Comparison of ENCODE assay signal across 1 cellular context in the genomic region with DNA sequence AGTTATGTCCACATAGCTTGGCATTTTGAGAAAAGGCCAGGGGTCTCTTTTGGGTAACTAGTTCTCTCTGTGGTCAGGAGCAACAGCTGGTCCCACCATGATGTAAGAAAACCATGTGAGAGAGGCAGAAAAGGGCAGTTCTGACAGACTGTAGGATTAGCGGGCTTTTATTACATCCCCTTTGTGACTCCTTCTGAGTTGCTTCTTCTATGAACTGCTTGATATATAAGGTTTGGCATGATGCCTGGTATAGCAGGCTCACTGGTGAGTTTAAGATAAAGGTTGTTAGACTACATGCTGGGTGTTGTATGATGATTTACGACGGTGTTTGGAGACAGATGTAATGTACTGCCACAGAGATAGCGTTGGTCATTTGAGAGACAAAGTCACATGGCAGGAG.
TF ChIP-seq lines count a peak whose summit lies in the region.

No MANE protein-coding gene starts in this region.

TF ChIP-seq in HEK293, 187 proteins besides CTCF, POLR2A, EP300 and RAD21 (continued from another document and continues in another):
- TF ChIP-seq ZNF132 (tag by site-specific recombination; IDR thresholded peaks at IDR 0.05; ENCODE audit: borderline replicate concordance) (no peak), ZNF629 (tag by site-specific recombination; IDR thresholded peaks at IDR 0.05) (peak; percentile 47; the same call in 1 of the 2 replicates), ZNF138 (tag by site-specific recombination; IDR thresholded peaks at IDR 0.05; ENCODE audit: borderline replicate concordance) (no peak), ZNF843 (tag by site-specific recombination; IDR thresholded peaks at IDR 0.05) (peak; percentile 93), TRIM28 (IDR thresholded peaks at IDR 0.05; ENCODE audit: borderline replicate concordance, low read length) (peak; percentile 39; the same call in 1 of the 2 replicates), KLF9 (tag by site-specific recombination; IDR thresholded peaks at IDR 0.05; ENCODE audit: low read depth) (no peak), ZNF324 (tag by site-specific recombination; IDR thresholded peaks at IDR 0.05) (peak; percentile 24; the same call in 1 of the 2 replicates), OSR2 (tag by site-specific recombination; IDR thresholded peaks at IDR 0.05) (peak; percentile 64; the same call in 1 of the 2 replicates), ZXDB (tag by site-specific recombination; IDR thresholded peaks at IDR 0.05) (no peak), ZNF692 (tag by site-specific recombination; IDR thresholded peaks at IDR 0.05) (peak; percentile 79), MZF1 (tag by site-specific recombination; IDR thresholded peaks at IDR 0.05; ENCODE audit: borderline replicate concordance) (peak; percentile 75; the same call in 1 of the 2 replicates), ZNF112 (tag by site-specific recombination; IDR thresholded peaks at IDR 0.05) (no peak), ZNF510 (tag by site-specific recombination; IDR thresholded peaks at IDR 0.05; ENCODE audit: insufficient replicate concordance) (no peak), ZNF433 (tag by site-specific recombination; IDR thresholded peaks at IDR 0.05; ENCODE audit: low read depth) (no peak), ZNF501 (tag by site-specific recombination; IDR thresholded peaks at IDR 0.05) (peak; percentile 63; the same call in 1 of the 2 replicates), ZNF548 (tag by site-specific recombination; IDR thresholded peaks at IDR 0.05) (no peak), ZNF610 (tag by site-specific recombination; IDR thresholded peaks at IDR 0.05; ENCODE audit: borderline replicate concordance) (peak; percentile 66; the same call in 1 of the 2 replicates), ZBTB8A (tag by site-specific recombination; IDR thresholded peaks at IDR 0.05) (peak; percentile 45), KLF7 (tag by site-specific recombination; IDR thresholded peaks at IDR 0.05; ENCODE audit: borderline replicate concordance) (no peak), ZNF514 (tag by site-specific recombination; IDR thresholded peaks at IDR 0.05) (no peak), ZNF549 (tag by site-specific recombination; IDR thresholded peaks at IDR 0.05) (no peak), ZNF701 (tag by site-specific recombination; IDR thresholded peaks at IDR 0.05) (no peak), SCRT1 (tag by site-specific recombination; IDR thresholded peaks at IDR 0.05; ENCODE audit: borderline replicate concordance) (peak; percentile 43; the same call in 1 of the 2 replicates), ZIC2 (tag by site-specific recombination; IDR thresholded peaks at IDR 0.05) (peak; percentile 72), FEZF1 (tag by site-specific recombination; IDR thresholded peaks at IDR 0.05) (peak; percentile 100), PRDM6 (tag by site-specific recombination; IDR thresholded peaks at IDR 0.05) (peak; percentile 60), ZNF23 (tag by site-specific recombination; IDR thresholded peaks at IDR 0.05; ENCODE audit: borderline replicate concordance) (no peak), ZNF600 (tag by site-specific recombination; IDR thresholded peaks at IDR 0.05) (no peak), GFI1B (tag by site-specific recombination; IDR thresholded peaks at IDR 0.05) (no peak), ZNF585B (tag by site-specific recombination; IDR thresholded peaks at IDR 0.05) (no peak), SP3 (tag by site-specific recombination; IDR thresholded peaks at IDR 0.05) (no peak), ZNF561 (tag by site-specific recombination; IDR thresholded peaks at IDR 0.05; ENCODE audit: borderline replicate concordance) (0 out of 2 replicates have a peak, but pooled peaks have one; percentile 52), ZNF513 (tag by site-specific recombination; IDR thresholded peaks at IDR 0.05) (no peak), ZSCAN30 (tag by site-specific recombination; IDR thresholded peaks at IDR 0.05) (no peak; the same call in 1 of the 2 replicates), SCRT2 (tag by site-specific recombination; IDR thresholded peaks at IDR 0.05) (peak; percentile 78), ZNF654 (tag by site-specific recombination; IDR thresholded peaks at IDR 0.05; ENCODE audit: low read depth) (no peak), ZBTB17 (tag by site-specific recombination; IDR thresholded peaks at IDR 0.05) (no peak), ZNF221 (tag by site-specific recombination; IDR thresholded peaks at IDR 0.05; ENCODE audit: borderline replicate concordance) (no peak), ZNF580 (tag by site-specific recombination; IDR thresholded peaks at IDR 0.05) (peak; percentile 39; the same call in 1 of the 2 replicates), ZBTB21 (tag by site-specific recombination; IDR thresholded peaks at IDR 0.05) (0 out of 2 replicates have a peak, but pooled peaks have one; percentile 15), SETDB1 (IDR thresholded peaks at IDR 0.05; ENCODE audit: insufficient read length, low read length) (no peak), ZNF214 (tag by site-specific recombination; IDR thresholded peaks at IDR 0.05; ENCODE audit: borderline replicate concordance) (no peak), MYNN (tag by site-specific recombination; IDR thresholded peaks at IDR 0.05; ENCODE audit: borderline replicate concordance) (no peak), ZNF560 (tag by site-specific recombination; IDR thresholded peaks at IDR 0.05; ENCODE audit: borderline replicate concordance) (no peak), ZNF660 (tag by site-specific recombination; IDR thresholded peaks at IDR 0.05) (0 out of 2 replicates have a peak, but pooled peaks have one; percentile 28)
- TF ChIP-seq, protein P1, sequence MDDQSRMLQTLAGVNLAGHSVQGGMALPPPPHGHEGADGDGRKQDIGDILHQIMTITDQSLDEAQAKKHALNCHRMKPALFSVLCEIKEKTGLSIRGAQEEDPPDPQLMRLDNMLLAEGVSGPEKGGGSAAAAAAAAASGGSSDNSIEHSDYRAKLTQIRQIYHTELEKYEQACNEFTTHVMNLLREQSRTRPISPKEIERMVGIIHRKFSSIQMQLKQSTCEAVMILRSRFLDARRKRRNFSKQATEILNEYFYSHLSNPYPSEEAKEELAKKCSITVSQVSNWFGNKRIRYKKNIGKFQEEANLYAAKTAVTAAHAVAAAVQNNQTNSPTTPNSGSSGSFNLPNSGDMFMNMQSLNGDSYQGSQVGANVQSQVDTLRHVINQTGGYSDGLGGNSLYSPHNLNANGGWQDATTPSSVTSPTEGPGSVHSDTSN (CRISPR knock-in tag; IDR thresholded peaks at IDR 0.05), result no peak
- TF ChIP-seq, protein P2, sequence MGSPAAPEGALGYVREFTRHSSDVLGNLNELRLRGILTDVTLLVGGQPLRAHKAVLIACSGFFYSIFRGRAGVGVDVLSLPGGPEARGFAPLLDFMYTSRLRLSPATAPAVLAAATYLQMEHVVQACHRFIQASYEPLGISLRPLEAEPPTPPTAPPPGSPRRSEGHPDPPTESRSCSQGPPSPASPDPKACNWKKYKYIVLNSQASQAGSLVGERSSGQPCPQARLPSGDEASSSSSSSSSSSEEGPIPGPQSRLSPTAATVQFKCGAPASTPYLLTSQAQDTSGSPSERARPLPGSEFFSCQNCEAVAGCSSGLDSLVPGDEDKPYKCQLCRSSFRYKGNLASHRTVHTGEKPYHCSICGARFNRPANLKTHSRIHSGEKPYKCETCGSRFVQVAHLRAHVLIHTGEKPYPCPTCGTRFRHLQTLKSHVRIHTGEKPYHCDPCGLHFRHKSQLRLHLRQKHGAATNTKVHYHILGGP (tag by site-specific recombination; IDR thresholded peaks at IDR 0.05), result 0 out of 2 replicates have a peak, but pooled peaks have one; percentile 27
- TF ChIP-seq, protein P3, sequence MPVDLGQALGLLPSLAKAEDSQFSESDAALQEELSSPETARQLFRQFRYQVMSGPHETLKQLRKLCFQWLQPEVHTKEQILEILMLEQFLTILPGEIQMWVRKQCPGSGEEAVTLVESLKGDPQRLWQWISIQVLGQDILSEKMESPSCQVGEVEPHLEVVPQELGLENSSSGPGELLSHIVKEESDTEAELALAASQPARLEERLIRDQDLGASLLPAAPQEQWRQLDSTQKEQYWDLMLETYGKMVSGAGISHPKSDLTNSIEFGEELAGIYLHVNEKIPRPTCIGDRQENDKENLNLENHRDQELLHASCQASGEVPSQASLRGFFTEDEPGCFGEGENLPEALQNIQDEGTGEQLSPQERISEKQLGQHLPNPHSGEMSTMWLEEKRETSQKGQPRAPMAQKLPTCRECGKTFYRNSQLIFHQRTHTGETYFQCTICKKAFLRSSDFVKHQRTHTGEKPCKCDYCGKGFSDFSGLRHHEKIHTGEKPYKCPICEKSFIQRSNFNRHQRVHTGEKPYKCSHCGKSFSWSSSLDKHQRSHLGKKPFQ (tag by site-specific recombination; IDR thresholded peaks at IDR 0.05), result peak; percentile 64
- TF ChIP-seq, protein P4, sequence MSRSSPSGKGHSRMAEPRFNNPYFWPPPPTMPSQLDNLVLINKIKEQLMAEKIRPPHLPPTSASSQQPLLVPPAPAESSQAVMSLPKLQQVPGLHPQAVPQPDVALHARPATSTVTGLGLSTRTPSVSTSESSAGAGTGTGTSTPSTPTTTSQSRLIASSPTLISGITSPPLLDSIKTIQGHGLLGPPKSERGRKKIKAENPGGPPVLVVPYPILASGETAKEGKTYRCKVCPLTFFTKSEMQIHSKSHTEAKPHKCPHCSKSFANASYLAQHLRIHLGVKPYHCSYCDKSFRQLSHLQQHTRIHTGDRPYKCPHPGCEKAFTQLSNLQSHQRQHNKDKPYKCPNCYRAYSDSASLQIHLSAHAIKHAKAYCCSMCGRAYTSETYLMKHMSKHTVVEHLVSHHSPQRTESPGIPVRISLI (tag by site-specific recombination; IDR thresholded peaks at IDR 0.05), result no peak
- TF ChIP-seq, protein P5, sequence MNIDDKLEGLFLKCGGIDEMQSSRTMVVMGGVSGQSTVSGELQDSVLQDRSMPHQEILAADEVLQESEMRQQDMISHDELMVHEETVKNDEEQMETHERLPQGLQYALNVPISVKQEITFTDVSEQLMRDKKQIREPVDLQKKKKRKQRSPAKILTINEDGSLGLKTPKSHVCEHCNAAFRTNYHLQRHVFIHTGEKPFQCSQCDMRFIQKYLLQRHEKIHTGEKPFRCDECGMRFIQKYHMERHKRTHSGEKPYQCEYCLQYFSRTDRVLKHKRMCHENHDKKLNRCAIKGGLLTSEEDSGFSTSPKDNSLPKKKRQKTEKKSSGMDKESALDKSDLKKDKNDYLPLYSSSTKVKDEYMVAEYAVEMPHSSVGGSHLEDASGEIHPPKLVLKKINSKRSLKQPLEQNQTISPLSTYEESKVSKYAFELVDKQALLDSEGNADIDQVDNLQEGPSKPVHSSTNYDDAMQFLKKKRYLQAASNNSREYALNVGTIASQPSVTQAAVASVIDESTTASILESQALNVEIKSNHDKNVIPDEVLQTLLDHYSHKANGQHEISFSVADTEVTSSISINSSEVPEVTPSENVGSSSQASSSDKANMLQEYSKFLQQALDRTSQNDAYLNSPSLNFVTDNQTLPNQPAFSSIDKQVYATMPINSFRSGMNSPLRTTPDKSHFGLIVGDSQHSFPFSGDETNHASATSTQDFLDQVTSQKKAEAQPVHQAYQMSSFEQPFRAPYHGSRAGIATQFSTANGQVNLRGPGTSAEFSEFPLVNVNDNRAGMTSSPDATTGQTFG (tag by site-specific recombination; IDR thresholded peaks at IDR 0.05; ENCODE audit: borderline replicate concordance), result no peak
- TF ChIP-seq, protein P6, sequence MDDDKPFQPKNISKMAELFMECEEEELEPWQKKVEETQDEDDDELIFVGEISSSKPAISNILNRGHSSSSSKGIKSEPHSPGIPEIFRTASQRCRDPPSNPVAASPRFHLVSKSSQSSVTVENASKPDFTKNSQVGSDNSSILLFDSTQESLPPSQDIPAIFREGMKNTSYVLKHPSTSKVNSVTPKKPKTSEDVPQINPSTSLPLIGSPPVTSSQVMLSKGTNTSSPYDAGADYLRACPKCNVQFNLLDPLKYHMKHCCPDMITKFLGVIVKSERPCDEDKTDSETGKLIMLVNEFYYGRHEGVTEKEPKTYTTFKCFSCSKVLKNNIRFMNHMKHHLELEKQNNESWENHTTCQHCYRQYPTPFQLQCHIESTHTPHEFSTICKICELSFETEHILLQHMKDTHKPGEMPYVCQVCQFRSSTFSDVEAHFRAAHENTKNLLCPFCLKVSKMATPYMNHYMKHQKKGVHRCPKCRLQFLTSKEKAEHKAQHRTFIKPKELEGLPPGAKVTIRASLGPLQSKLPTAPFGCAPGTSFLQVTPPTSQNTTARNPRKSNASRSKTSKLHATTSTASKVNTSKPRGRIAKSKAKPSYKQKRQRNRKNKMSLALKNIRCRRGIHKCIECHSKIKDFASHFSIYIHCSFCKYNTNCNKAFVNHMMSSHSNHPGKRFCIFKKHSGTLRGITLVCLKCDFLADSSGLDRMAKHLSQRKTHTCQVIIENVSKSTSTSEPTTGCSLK (tag by site-specific recombination; IDR thresholded peaks at IDR 0.05), result no peak
